1 cellular context compared by ENCODE assay signal in the genomic region with DNA sequence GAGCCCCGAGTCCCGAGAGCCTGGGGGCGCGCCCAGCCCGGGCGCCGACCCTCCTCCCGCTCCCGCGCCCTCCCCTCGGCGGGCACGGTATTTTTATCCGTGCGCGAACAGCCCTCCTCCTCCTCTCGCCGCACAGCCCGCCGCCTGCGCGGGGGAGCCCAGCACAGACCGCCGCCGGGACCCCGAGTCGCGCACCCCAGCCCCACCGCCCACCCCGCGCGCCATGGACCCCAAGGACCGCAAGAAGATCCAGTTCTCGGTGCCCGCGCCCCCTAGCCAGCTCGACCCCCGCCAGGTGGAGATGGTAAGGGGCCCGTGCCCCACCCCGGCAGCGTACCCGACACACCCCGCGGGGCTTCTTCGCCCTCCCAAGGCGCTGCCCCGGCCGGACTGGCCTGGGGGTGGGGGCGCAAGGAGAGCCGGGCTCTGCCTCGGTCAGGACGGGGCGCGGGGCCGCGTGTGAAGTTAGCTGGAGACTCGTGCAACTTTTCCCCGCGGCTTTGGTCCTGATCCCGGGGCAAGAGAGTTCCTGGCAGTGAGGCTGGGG.
TF ChIP-seq lines count a peak whose summit lies in the region.

No MANE protein-coding gene starts in this region.

TF ChIP-seq in endothelial cell of umbilical vein, 7 proteins besides CTCF, POLR2A, EP300 and RAD21:
- TF ChIP-seq FOS (IDR thresholded peaks at IDR 0.05; ENCODE audit: borderline replicate concordance, insufficient read depth, low read length) (no peak), EZH2 (IDR thresholded peaks at IDR 0.05; ENCODE audit: borderline replicate concordance, low read depth, low read length, severe bottlenecking) (peak; percentile 92), MYC (IDR thresholded peaks at IDR 0.05; ENCODE audit: low read depth, low read length) (no peak), POLR2AphosphoS5 (IDR thresholded peaks at IDR 0.05; ENCODE audit: insufficient read depth, low read depth, low read length) (no peak)
TF ChIP-seq in endothelial cell of umbilical vein: peak in this region for 1.
